Comparison of ENCODE assay signal across 1 cellular context in genomic region chr1:206635080-206635982, GRCh38.
TF ChIP-seq lines count a peak whose summit lies in the region.

Gene DYRK3, plus strand, starts transcription at chr1:206635536. Its CDS starts 168 bp downstream, at chr1:206635704.

TF ChIP-seq in K562, 482 proteins besides CTCF, POLR2A, EP300 and RAD21 (continued from another document and continues in another):
- TF ChIP-seq ZNF318 (IDR thresholded peaks at IDR 0.05; ENCODE audit: borderline replicate concordance in 1 of 2, low read depth in 1 of 2) (no peak), BMI1 (IDR thresholded peaks at IDR 0.05; ENCODE audit: low read length) (peak; percentile 87), CEBPG (CRISPR knock-in tag; IDR thresholded peaks at IDR 0.05) (no peak), CEBPG (tag; conservative IDR thresholded peaks at IDR 0.05 in 1 of 2, IDR thresholded peaks at IDR 0.05 in 1 of 2) (no peak), ATF1 (CRISPR knock-in tag; IDR thresholded peaks at IDR 0.05) (no peak), ATF1 (tag; IDR thresholded peaks at IDR 0.05) (peak; percentile 91), NCOA2 (IDR thresholded peaks at IDR 0.05; ENCODE audit: partially characterized antibody in 2 of 2) (no peak), ZNF224 (CRISPR knock-in tag; IDR thresholded peaks at IDR 0.05) (no peak; the same call in 1 of the 2 replicates), JUND (IDR thresholded peaks at IDR 0.05; ENCODE audit: borderline replicate concordance, low read depth, low read length) (peak; percentile 76), JUND (tag; IDR thresholded peaks at IDR 0.05; ENCODE audit: borderline replicate concordance, low read depth, low read length) (peak; percentile 64; the same call in 1 of the 3 replicates), CHD2 (IDR thresholded peaks at IDR 0.05; ENCODE audit: low read depth, low read length) (peak; percentile 42; the same call in 1 of the 2 replicates), ZFP1 (CRISPR knock-in tag; IDR thresholded peaks at IDR 0.05) (no peak), ZNF431 (CRISPR knock-in tag; IDR thresholded peaks at IDR 0.05) (peak; percentile 72), YY1 (IDR thresholded peaks at IDR 0.05; ENCODE audit: borderline replicate concordance in 1 of 3, control insufficient read depth in 1 of 3, extremely low read depth in 1 of 3, insufficient read depth in 3 of 3, insufficient read length in 1 of 3, insufficient replicate concordance in 2 of 3, low read depth in 1 of 3, low read length in 2 of 3) (peak in 2 of 3 experiments; percentile 35 to 49), ESRRA (IDR thresholded peaks at IDR 0.05; ENCODE audit: borderline replicate concordance, low read depth) (peak; percentile 72; the same call in 1 of the 2 replicates), CAMTA2 (CRISPR knock-in tag; conservative IDR thresholded peaks at IDR 0.05) (no peak), KAT8 (IDR thresholded peaks at IDR 0.05; ENCODE audit: low read depth) (no peak), MYC (IDR thresholded peaks at IDR 0.05; ENCODE audit: low read depth, low read length) (peak; percentile 97), MYC (CRISPR knock-in tag; IDR thresholded peaks at IDR 0.05; ENCODE audit: borderline replicate concordance, low read depth) (peak; percentile 88; the same call in 1 of the 2 replicates), FOXO4 (CRISPR knock-in tag; IDR thresholded peaks at IDR 0.05) (no peak), AFF4 (CRISPR knock-in tag; IDR thresholded peaks at IDR 0.05) (no peak), ZNF124 (CRISPR knock-in tag; IDR thresholded peaks at IDR 0.05) (0 out of 2 replicates have a peak, but pooled peaks have one; percentile 73), ZNF707 (CRISPR knock-in tag; conservative IDR thresholded peaks at IDR 0.05) (no peak), TCF3 (CRISPR knock-in tag; IDR thresholded peaks at IDR 0.05) (peak; percentile 47; the same call in 1 of the 2 replicates), GTF2F1 (IDR thresholded peaks at IDR 0.05; ENCODE audit: low read depth, low read length) (peak; percentile 73; the same call in 1 of the 2 replicates), CEBPZ (IDR thresholded peaks at IDR 0.05; ENCODE audit: borderline replicate concordance, low read depth, low read length) (no peak), IFI16 (CRISPR knock-in tag; IDR thresholded peaks at IDR 0.05) (no peak), ATF6 (CRISPR knock-in tag; IDR thresholded peaks at IDR 0.05) (peak; percentile 99), ZNF436 (CRISPR knock-in tag; IDR thresholded peaks at IDR 0.05) (no peak), CGGBP1 (CRISPR knock-in tag; IDR thresholded peaks at IDR 0.05) (no peak; the same call in 1 of the 2 replicates), GABPB2 (CRISPR knock-in tag; conservative IDR thresholded peaks at IDR 0.05) (no peak), ZNF24 (IDR thresholded peaks at IDR 0.05) (no peak), PYGO2 (tag; IDR thresholded peaks at IDR 0.05) (no peak), BACH1 (tag; IDR thresholded peaks at IDR 0.05) (no peak)
- TF ChIP-seq, protein P1, sequence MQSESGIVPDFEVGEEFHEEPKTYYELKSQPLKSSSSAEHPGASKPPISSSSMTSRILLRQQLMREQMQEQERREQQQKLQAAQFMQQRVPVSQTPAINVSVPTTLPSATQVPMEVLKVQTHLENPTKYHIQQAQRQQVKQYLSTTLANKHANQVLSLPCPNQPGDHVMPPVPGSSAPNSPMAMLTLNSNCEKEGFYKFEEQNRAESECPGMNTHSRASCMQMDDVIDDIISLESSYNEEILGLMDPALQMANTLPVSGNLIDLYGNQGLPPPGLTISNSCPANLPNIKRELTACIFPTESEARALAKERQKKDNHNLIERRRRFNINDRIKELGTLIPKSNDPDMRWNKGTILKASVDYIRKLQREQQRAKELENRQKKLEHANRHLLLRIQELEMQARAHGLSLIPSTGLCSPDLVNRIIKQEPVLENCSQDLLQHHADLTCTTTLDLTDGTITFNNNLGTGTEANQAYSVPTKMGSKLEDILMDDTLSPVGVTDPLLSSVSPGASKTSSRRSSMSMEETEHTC (IDR thresholded peaks at IDR 0.05) = no peak
- TF ChIP-seq, protein P2, sequence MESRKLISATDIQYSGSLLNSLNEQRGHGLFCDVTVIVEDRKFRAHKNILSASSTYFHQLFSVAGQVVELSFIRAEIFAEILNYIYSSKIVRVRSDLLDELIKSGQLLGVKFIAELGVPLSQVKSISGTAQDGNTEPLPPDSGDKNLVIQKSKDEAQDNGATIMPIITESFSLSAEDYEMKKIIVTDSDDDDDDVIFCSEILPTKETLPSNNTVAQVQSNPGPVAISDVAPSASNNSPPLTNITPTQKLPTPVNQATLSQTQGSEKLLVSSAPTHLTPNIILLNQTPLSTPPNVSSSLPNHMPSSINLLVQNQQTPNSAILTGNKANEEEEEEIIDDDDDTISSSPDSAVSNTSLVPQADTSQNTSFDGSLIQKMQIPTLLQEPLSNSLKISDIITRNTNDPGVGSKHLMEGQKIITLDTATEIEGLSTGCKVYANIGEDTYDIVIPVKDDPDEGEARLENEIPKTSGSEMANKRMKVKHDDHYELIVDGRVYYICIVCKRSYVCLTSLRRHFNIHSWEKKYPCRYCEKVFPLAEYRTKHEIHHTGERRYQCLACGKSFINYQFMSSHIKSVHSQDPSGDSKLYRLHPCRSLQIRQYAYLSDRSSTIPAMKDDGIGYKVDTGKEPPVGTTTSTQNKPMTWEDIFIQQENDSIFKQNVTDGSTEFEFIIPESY (CRISPR knock-in tag; IDR thresholded peaks at IDR 0.05) = 0 out of 2 replicates have a peak, but pooled peaks have one; percentile 33
